ENCODE assay signal across 8 cellular contexts in genomic region chr1:28580706-28581530, GRCh38. TPM values are rescaled to one million over a fixed set of nuclear protein-coding genes. Genes with fewer than 3 reads are reported as not detected.
DNase-seq lines count a peak whose midpoint lies in the region; ATAC-seq and TF ChIP-seq lines count a peak whose summit lies in the region.

No MANE protein-coding gene starts in this region.

- peak overlapping the region in 2 of 3 donors; percentile 81 to 86 for H3K27ac ChIP-seq in thyroid gland

- H3K27me3 Mint-ChIP-seq in natural killer cell treated with Interleukin-12 subunit alpha and Interleukin-12 subunit beta and Interleukin-15 and Interleukin-18, amount 100 ng/mL, for 72 hours = no peaks in the 10 kb centered on the region

- peak in 1 of 6 experiments; percentile 27 for TF ChIP-seq CTCF in thyroid gland (IDR thresholded peaks at IDR 0.05)

- H3K36me3 Mint-ChIP-seq in natural killer cell treated with Interleukin-12 subunit alpha and Interleukin-12 subunit beta and Interleukin-15 and Interleukin-18, amount 100 ng/mL, for 72 hours = peaks cover 28% of the 10 kb centered on the region

- peak; percentile 2 for ATAC-seq in HG02623 (IDR thresholded peaks at IDR 0.05; ENCODE audit: unreplicated experiment)
- peak; percentile 0 to 1 for ATAC-seq in natural killer cell treated with Interleukin-12 subunit alpha and Interleukin-12 subunit beta and Interleukin-15 and Interleukin-18, amount 100 ng/mL, for 72 hours

- no peak for TF ChIP-seq POLR2A in thyroid gland (IDR thresholded peaks at IDR 0.05)

- peaks cover 11 to 14% of the 10 kb centered on the region in 2 donors for H3K4me1 ChIP-seq in thyroid gland

- peak overlapping the region; percentile 98 for H3K4me3 Mint-ChIP-seq in natural killer cell treated with Interleukin-12 subunit alpha and Interleukin-12 subunit beta and Interleukin-15 and Interleukin-18, amount 100 ng/mL, for 72 hours

- H3K9me3 ChIP-seq in thyroid gland = no peaks in the 10 kb centered on the region

- peaks cover 36 to 37% of the 10 kb centered on the region in 2 donors for H3K4me1 Mint-ChIP-seq in natural killer cell treated with Interleukin-12 subunit alpha and Interleukin-12 subunit beta and Interleukin-15 and Interleukin-18, amount 100 ng/mL, for 72 hours (ENCODE audit: low read depth in 2 of 2)

- peaks cover 32% of the 10 kb centered on the region in 2 donors for H3K36me3 ChIP-seq in thyroid gland

- peak overlapping the region; percentile 68 to 96 (median 92) for H3K4me3 ChIP-seq in thyroid gland (replicated peaks in 1 of 3)

- WGBS in thyroid gland, 2 donors = 3% methylated on average over 22 to 24 of the region's 26 CpGs

- no peaks in the 10 kb centered on the region for H3K9me3 Mint-ChIP-seq in natural killer cell treated with Interleukin-12 subunit alpha and Interleukin-12 subunit beta and Interleukin-15 and Interleukin-18, amount 100 ng/mL, for 72 hours

- no peaks in the 10 kb centered on the region for H3K27me3 ChIP-seq in thyroid gland

- H3K27ac Mint-ChIP-seq in natural killer cell treated with Interleukin-12 subunit alpha and Interleukin-12 subunit beta and Interleukin-15 and Interleukin-18, amount 100 ng/mL, for 72 hours = peak overlapping the region; percentile 89 to 95

- intact Hi-C loops in thyroid gland (cut with DNase I) = no loop called here

- DNase-seq in NCI-H82 (lab: John Stamatoyannopoulos, UW) (peak; percentile 62), NCI-H82 treated with DMSO at 0.1 percent for 48 hours (lab: John Stamatoyannopoulos, UW; ENCODE audit: unreplicated experiment) (no peak), NCI-H2196 treated with DMSO at 0.1 percent for 48 hours (lab: John Stamatoyannopoulos, UW; ENCODE audit: unreplicated experiment) (peak; percentile 26), fibroblast of gingiva (ENCODE audit: low read depth) (peak; percentile 38), thyroid gland (peak; percentile 46 to 56)
- peak; percentile 36 for DNase-seq in activated CD8-positive, alpha-beta memory T cell treated with anti-CD3 and anti-CD28 coated beads, Interleukin-2, amount 50 U/mL, for 1 hour (ENCODE audit: extremely low read depth)
- DNase-seq in natural killer cell treated with Interleukin-12 subunit alpha and Interleukin-12 subunit beta and Interleukin-15 and Interleukin-18, amount 100 ng/mL, for 72 hours (ENCODE audit: low spot score) = no peak

RNA-seq across cellular contexts. Expression of gene RAB42, which starts 11.1 kb away (rescaled TPM):
- not detected for total RNA-seq in natural killer cell treated with Interleukin-12 subunit alpha and Interleukin-12 subunit beta and Interleukin-15 and Interleukin-18, amount 100 ng/mL, for 72 hours
- total RNA-seq in thyroid gland = 1 to 10 TPM; 1.3 to 3.5 (median 1.8) TPM

RNA-seq across cellular contexts. Expression of gene TRNAU1AP, which starts 28.0 kb away (rescaled TPM):
- 10 to 100 TPM; 43.1 to 44.3 TPM for total RNA-seq in natural killer cell treated with Interleukin-12 subunit alpha and Interleukin-12 subunit beta and Interleukin-15 and Interleukin-18, amount 100 ng/mL, for 72 hours
- 10 to 100 TPM; 14.8 to 26.6 (median 20.6) TPM for total RNA-seq in thyroid gland

Comparison
In these comparisons a context has a peak if more than half of its experiments do, and no peak if none do; other contexts are left out.
1. DNase-seq: peak in NCI-H82 (single experiment), NCI-H2196 treated with DMSO at 0.1 percent for 48 hours (single experiment), activated CD8-positive, alpha-beta memory T cell treated with anti-CD3 and anti-CD28 coated beads, Interleukin-2, amount 50 U/mL, for 1 hour (single experiment), fibroblast of gingiva (single experiment) and thyroid gland (2 of 2); none in NCI-H82 treated with DMSO at 0.1 percent for 48 hours (single experiment) and natural killer cell treated with Interleukin-12 subunit alpha and Interleukin-12 subunit beta and Interleukin-15 and Interleukin-18, amount 100 ng/mL, for 72 hours (single experiment).